Comparison of ENCODE assay signal across 14 cellular contexts in genomic region chr1:219172821-219173220, GRCh38. TPM values are rescaled to one million over a fixed set of nuclear protein-coding genes. Genes with fewer than 3 reads are reported as not detected.
A peak's percentile ranks its signal among the peaks of the same experiment; 100 is the strongest.
DNase-seq lines count a peak whose midpoint lies in the region; ATAC-seq and TF ChIP-seq lines count a peak whose summit lies in the region.
"Had no signal": no experiment of that assay in that cellular context is flagged by ENCODE, and none has a peak within 500 bp of the region (broad histone marks: within the 10 kb centered on the region; RNA-seq: fewer than 3 reads in every experiment).

No MANE protein-coding gene starts in this region.

- H3K4me3 ChIP-seq in Panc1 (ENCODE audit: low read depth in 2 of 2, low read length in 2 of 2) (no peak overlapping the region), lower lobe of right lung (no peak overlapping the region), tibial artery (peak overlapping the region in 1 of 2 donors; percentile 66)

- intact Hi-C loops in Panc1 (cut with micrococcal nuclease; ENCODE audit: unreplicated experiment) (no loop called here), lower lobe of right lung (cut with DNase I) (no loop called here), tibial artery (cut with DNase I; ENCODE audit: low total_unique reads) (no loop called here)

- no peak for ATAC-seq in activated T-cell treated with anti-CD3 and anti-CD28 coated beads, Interleukin-2, amount 50 U/mL, for 72 hours (replicated peaks in 1 of 2)
- ATAC-seq in Panc1 (no peak), lower lobe of right lung (no peak), HG03159 (IDR thresholded peaks at IDR 0.05; ENCODE audit: unreplicated experiment) (no peak)

- no TSS peak for BruUV-seq in Panc1 (replicated peaks; lab: Mats Ljungman, UMichigan)

- POLR2A ChIA-PET in Panc1 (lab: Charles Lee): no interaction called here

- H3K9me3 ChIP-seq in Panc1 (ENCODE audit: control insufficient read depth, insufficient read depth, low read depth, low read length) (no peaks in the 10 kb centered on the region), lower lobe of right lung (no peaks in the 10 kb centered on the region), tibial artery (no peaks in the 10 kb centered on the region)
- H3K9me3 ChIP-seq: adrenal gland, testis had no signal

- peaks cover 11% of the 10 kb centered on the region; the same call in 1 of the 2 replicates for H3K4me1 ChIP-seq in Panc1 (ENCODE audit: control insufficient read depth, insufficient read depth, low read length)
- peaks cover 17% of the 10 kb centered on the region for H3K4me1 ChIP-seq in lower lobe of right lung
- peaks cover 0 to 39% (median 22%) of the 10 kb centered on the region in 4 donors for H3K4me1 ChIP-seq in tibial artery

- DNase-seq in activated T-cell treated with anti-CD3 and anti-CD28 coated beads, Interleukin-2, amount 50 U/mL, for 72 hours: no peak
- DNase-seq in activated T-cell treated with anti-CD3 and anti-CD28 coated beads for 4 hours (no peak), Panc1 (ENCODE audit: low read depth, low spot score) (no peak), lower lobe of right lung (no peak), tibial artery (no peak), globus pallidus (ENCODE audit: low spot score) (no peak), C1 segment of cervical spinal cord (lab: John Stamatoyannopoulos, UW) (no peak)
- DNase-seq: activated CD4-positive, alpha-beta T cell treated with anti-CD3 and anti-CD28 coated beads for 4 hours; adrenal gland; glutamatergic neuron; left colon; NCI-H69; testis had no signal

- peaks cover 0 to 3% of the 10 kb centered on the region in 2 donors for H3K9me3 Mint-ChIP-seq in activated T-cell treated with anti-CD3 and anti-CD28 coated beads, Interleukin-2, amount 50 U/mL, for 72 hours

- CTCF ChIA-PET in Panc1 (lab: Charles Lee): no interaction called here

- peaks cover 6 to 8% of the 10 kb centered on the region in 2 donors for H3K36me3 Mint-ChIP-seq in activated T-cell treated with anti-CD3 and anti-CD28 coated beads, Interleukin-2, amount 50 U/mL, for 72 hours (ENCODE audit: insufficient read depth in 2 of 2)

- H3K27ac Mint-ChIP-seq in activated T-cell treated with anti-CD3 and anti-CD28 coated beads, Interleukin-2, amount 50 U/mL, for 72 hours: peak overlapping the region; percentile 92

- peak overlapping the region; percentile 91; the same call in 1 of the 2 replicates for H3K27ac ChIP-seq in Panc1 (ENCODE audit: low read length)
- H3K27ac ChIP-seq in lower lobe of right lung: peak overlapping the region; percentile 90
- H3K27ac ChIP-seq in tibial artery: peak overlapping the region; percentile 81 to 94

- TF ChIP-seq CTCF in Panc1 (IDR thresholded peaks at IDR 0.05) (no peak), lower lobe of right lung (IDR thresholded peaks at IDR 0.05) (no peak), tibial artery (IDR thresholded peaks at IDR 0.05) (no peak)

- H3K27me3 Mint-ChIP-seq in activated T-cell treated with anti-CD3 and anti-CD28 coated beads, Interleukin-2, amount 50 U/mL, for 72 hours (ENCODE audit: low read depth): no peaks in the 10 kb centered on the region

- no peaks in the 10 kb centered on the region for H3K27me3 ChIP-seq in Panc1 (ENCODE audit: control insufficient read depth, insufficient read depth, low read length)
- no peaks in the 10 kb centered on the region for H3K27me3 ChIP-seq in lower lobe of right lung (ENCODE audit: low read depth)
- H3K27me3 ChIP-seq in tibial artery: no peaks in the 10 kb centered on the region
- H3K27me3 ChIP-seq: adrenal gland, testis had no signal

- in situ Hi-C loops in Panc1 (cut with HindIII; ENCODE audit: low pct_unique_long_range_greater_than_20kb, low sequenced_read_pairs): no loop called here

- H3K36me3 ChIP-seq in Panc1 (ENCODE audit: control insufficient read depth, insufficient read depth, low read length): peaks cover 4% of the 10 kb centered on the region
- no peaks in the 10 kb centered on the region for H3K36me3 ChIP-seq in lower lobe of right lung
- H3K36me3 ChIP-seq in tibial artery: no peaks in the 10 kb centered on the region
- H3K36me3 ChIP-seq: adrenal gland had no signal

- H3K4me3 Mint-ChIP-seq in activated T-cell treated with anti-CD3 and anti-CD28 coated beads, Interleukin-2, amount 50 U/mL, for 72 hours: peak overlapping the region; percentile 83 to 97

- peaks cover 55% of the 10 kb centered on the region for H3K4me1 Mint-ChIP-seq in activated T-cell treated with anti-CD3 and anti-CD28 coated beads, Interleukin-2, amount 50 U/mL, for 72 hours (ENCODE audit: low read depth)

RNA-seq across cellular contexts. Expression of gene LYPLAL1, which starts 0.9 kb away (rescaled TPM):
- 10 to 100 TPM; 27.6 to 28.9 TPM for total RNA-seq in activated T-cell treated with anti-CD3 and anti-CD28 coated beads, Interleukin-2, amount 50 U/mL, for 72 hours
- total RNA-seq in Panc1 (2021; ENCODE audit: unreplicated experiment): 41.3 TPM
- polyA plus RNA-seq in Panc1 (2012; ENCODE audit: insufficient read length): 30.2 TPM
- 41.6 TPM for total RNA-seq in lower lobe of right lung
